In genomic region chr11:76735218-76735480, GRCh38 we compare ENCODE assay signal across 1 cellular context.
TF ChIP-seq lines count a peak whose summit lies in the region.

No MANE protein-coding gene starts in this region.

TF ChIP-seq in WTC11, 78 proteins besides CTCF, POLR2A, EP300 and RAD21 (continued from another document):
- TF ChIP-seq AR (CRISPR knock-in tag; IDR thresholded peaks at IDR 0.05) (no peak), ELF4 (CRISPR knock-in tag; IDR thresholded peaks at IDR 0.05; ENCODE audit: low read depth) (no peak), FOXP4 (CRISPR knock-in tag; IDR thresholded peaks at IDR 0.05) (no peak), ZBTB21 (CRISPR knock-in tag; IDR thresholded peaks at IDR 0.05; ENCODE audit: borderline replicate concordance) (no peak), NR2C2 (CRISPR knock-in tag; IDR thresholded peaks at IDR 0.05) (no peak), NR1H2 (CRISPR knock-in tag; IDR thresholded peaks at IDR 0.05) (no peak), CREB1 (CRISPR knock-in tag; IDR thresholded peaks at IDR 0.05) (no peak), SMAD3 (CRISPR knock-in tag; IDR thresholded peaks at IDR 0.05; ENCODE audit: borderline replicate concordance) (no peak), HMGXB4 (CRISPR knock-in tag; IDR thresholded peaks at IDR 0.05) (no peak), TCF7 (CRISPR knock-in tag; IDR thresholded peaks at IDR 0.05; ENCODE audit: low read depth) (no peak), ZNF532 (CRISPR knock-in tag; IDR thresholded peaks at IDR 0.05; ENCODE audit: borderline replicate concordance) (no peak), RELA (CRISPR knock-in tag; IDR thresholded peaks at IDR 0.05; ENCODE audit: borderline replicate concordance) (no peak)
TF ChIP-seq in WTC11: peak in this region for 0.
